In genomic region chr10:72642318-72642717, GRCh38 we compare ENCODE assay signal across 34 cellular contexts.
"Had no signal": no experiment of that assay in that cellular context is flagged by ENCODE, and none has a peak within 500 bp of the region (broad histone marks: within the 10 kb centered on the region; RNA-seq: fewer than 3 reads in every experiment).

No MANE protein-coding gene starts in this region.

- H3K4me3 ChIP-seq: MG63 had no signal

- H3K36me3 ChIP-seq: MG63 had no signal

- H3K9me3 ChIP-seq: MG63 had no signal

- H3K27me3 ChIP-seq: MG63 had no signal

- DNase-seq: Karpas-422, Kasumi-1, MG63, MM.1S, MV-4-11, NCI-H1048, NCI-H1092, NCI-H1092 treated with DMSO at 0.1 percent for 48 hours, NCI-H1105, NCI-H1105 treated with DMSO at 0.1 percent for 48 hours, NCI-H1417, NCI-H1417 treated with DMSO at 0.1 percent for 48 hours, NCI-H1436, NCI-H1436 treated with DMSO at 0.1 percent for 48 hours, NCI-H146, NCI-H1694, NCI-H1694 treated with DMSO at 0.1 percent for 48 hours, NCI-H187, NCI-H187 treated with DMSO at 0.1 percent for 48 hours, NCI-H1930, NCI-H2029, NCI-H2029 treated with DMSO at 0.1 percent for 48 hours, NCI-H2081, NCI-H2081 treated with DMSO at 0.1 percent for 48 hours, NCI-H2107, NCI-H2171, NCI-H2171 treated with DMSO at 0.1 percent for 48 hours, NCI-H2227 treated with DMSO at 0.1 percent for 48 hours, NCI-H226, NCI-H345, NCI-H446, NCI-H446 treated with DMSO at 0.1 percent for 48 hours, NCI-H510A, NCI-H510A treated with DMSO at 0.1 percent for 48 hours had no signal
